ENCODE assay signal across 1 cellular context in the genomic region with DNA sequence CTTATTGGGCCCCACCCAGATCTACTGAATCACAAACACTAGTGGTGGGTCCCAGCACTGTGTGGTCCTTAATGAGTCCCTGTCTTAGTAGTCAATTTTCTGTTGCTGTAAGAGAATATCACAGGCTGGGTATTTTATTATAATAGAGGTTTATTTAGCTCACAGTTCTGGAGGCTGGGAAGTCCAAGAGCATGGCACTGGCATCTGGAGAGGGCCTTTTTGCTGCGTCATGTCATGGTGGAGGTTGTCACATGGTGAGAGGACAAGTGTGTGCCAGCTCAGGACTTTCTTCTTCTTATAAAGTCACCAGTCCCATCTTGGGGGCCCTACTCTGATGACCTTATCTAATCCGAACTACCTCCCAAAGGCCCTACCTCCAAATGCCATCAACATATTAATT.
TF ChIP-seq lines count a peak whose summit lies in the region.

No MANE protein-coding gene starts in this region.

TF ChIP-seq in K562, 482 proteins besides CTCF, POLR2A, EP300 and RAD21 (continued from another document):
- TF ChIP-seq, protein P1, sequence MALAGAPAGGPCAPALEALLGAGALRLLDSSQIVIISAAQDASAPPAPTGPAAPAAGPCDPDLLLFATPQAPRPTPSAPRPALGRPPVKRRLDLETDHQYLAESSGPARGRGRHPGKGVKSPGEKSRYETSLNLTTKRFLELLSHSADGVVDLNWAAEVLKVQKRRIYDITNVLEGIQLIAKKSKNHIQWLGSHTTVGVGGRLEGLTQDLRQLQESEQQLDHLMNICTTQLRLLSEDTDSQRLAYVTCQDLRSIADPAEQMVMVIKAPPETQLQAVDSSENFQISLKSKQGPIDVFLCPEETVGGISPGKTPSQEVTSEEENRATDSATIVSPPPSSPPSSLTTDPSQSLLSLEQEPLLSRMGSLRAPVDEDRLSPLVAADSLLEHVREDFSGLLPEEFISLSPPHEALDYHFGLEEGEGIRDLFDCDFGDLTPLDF (CRISPR knock-in tag; IDR thresholded peaks at IDR 0.05) = no peak
- no peak for TF ChIP-seq JUNB (CRISPR knock-in tag; conservative IDR thresholded peaks at IDR 0.05)
- TF ChIP-seq TARDBP (IDR thresholded peaks at IDR 0.05) = no peak
- TF ChIP-seq MYC (IDR thresholded peaks at IDR 0.05; ENCODE audit: low read depth, low read length) = no peak
- TF ChIP-seq MYC (CRISPR knock-in tag; IDR thresholded peaks at IDR 0.05; ENCODE audit: borderline replicate concordance, low read depth) = no peak
- no peak for TF ChIP-seq NFIX (CRISPR knock-in tag; IDR thresholded peaks at IDR 0.05; ENCODE audit: low read depth)
- TF ChIP-seq, protein P2, sequence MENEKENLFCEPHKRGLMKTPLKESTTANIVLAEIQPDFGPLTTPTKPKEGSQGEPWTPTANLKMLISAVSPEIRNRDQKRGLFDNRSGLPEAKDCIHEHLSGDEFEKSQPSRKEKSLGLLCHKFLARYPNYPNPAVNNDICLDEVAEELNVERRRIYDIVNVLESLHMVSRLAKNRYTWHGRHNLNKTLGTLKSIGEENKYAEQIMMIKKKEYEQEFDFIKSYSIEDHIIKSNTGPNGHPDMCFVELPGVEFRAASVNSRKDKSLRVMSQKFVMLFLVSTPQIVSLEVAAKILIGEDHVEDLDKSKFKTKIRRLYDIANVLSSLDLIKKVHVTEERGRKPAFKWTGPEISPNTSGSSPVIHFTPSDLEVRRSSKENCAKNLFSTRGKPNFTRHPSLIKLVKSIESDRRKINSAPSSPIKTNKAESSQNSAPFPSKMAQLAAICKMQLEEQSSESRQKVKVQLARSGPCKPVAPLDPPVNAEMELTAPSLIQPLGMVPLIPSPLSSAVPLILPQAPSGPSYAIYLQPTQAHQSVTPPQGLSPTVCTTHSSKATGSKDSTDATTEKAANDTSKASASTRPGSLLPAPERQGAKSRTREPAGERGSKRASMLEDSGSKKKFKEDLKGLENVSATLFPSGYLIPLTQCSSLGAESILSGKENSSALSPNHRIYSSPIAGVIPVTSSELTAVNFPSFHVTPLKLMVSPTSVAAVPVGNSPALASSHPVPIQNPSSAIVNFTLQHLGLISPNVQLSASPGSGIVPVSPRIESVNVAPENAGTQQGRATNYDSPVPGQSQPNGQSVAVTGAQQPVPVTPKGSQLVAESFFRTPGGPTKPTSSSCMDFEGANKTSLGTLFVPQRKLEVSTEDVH (IDR thresholded peaks at IDR 0.05; ENCODE audit: low read depth, partially characterized antibody) = no peak
- TF ChIP-seq, protein P3, sequence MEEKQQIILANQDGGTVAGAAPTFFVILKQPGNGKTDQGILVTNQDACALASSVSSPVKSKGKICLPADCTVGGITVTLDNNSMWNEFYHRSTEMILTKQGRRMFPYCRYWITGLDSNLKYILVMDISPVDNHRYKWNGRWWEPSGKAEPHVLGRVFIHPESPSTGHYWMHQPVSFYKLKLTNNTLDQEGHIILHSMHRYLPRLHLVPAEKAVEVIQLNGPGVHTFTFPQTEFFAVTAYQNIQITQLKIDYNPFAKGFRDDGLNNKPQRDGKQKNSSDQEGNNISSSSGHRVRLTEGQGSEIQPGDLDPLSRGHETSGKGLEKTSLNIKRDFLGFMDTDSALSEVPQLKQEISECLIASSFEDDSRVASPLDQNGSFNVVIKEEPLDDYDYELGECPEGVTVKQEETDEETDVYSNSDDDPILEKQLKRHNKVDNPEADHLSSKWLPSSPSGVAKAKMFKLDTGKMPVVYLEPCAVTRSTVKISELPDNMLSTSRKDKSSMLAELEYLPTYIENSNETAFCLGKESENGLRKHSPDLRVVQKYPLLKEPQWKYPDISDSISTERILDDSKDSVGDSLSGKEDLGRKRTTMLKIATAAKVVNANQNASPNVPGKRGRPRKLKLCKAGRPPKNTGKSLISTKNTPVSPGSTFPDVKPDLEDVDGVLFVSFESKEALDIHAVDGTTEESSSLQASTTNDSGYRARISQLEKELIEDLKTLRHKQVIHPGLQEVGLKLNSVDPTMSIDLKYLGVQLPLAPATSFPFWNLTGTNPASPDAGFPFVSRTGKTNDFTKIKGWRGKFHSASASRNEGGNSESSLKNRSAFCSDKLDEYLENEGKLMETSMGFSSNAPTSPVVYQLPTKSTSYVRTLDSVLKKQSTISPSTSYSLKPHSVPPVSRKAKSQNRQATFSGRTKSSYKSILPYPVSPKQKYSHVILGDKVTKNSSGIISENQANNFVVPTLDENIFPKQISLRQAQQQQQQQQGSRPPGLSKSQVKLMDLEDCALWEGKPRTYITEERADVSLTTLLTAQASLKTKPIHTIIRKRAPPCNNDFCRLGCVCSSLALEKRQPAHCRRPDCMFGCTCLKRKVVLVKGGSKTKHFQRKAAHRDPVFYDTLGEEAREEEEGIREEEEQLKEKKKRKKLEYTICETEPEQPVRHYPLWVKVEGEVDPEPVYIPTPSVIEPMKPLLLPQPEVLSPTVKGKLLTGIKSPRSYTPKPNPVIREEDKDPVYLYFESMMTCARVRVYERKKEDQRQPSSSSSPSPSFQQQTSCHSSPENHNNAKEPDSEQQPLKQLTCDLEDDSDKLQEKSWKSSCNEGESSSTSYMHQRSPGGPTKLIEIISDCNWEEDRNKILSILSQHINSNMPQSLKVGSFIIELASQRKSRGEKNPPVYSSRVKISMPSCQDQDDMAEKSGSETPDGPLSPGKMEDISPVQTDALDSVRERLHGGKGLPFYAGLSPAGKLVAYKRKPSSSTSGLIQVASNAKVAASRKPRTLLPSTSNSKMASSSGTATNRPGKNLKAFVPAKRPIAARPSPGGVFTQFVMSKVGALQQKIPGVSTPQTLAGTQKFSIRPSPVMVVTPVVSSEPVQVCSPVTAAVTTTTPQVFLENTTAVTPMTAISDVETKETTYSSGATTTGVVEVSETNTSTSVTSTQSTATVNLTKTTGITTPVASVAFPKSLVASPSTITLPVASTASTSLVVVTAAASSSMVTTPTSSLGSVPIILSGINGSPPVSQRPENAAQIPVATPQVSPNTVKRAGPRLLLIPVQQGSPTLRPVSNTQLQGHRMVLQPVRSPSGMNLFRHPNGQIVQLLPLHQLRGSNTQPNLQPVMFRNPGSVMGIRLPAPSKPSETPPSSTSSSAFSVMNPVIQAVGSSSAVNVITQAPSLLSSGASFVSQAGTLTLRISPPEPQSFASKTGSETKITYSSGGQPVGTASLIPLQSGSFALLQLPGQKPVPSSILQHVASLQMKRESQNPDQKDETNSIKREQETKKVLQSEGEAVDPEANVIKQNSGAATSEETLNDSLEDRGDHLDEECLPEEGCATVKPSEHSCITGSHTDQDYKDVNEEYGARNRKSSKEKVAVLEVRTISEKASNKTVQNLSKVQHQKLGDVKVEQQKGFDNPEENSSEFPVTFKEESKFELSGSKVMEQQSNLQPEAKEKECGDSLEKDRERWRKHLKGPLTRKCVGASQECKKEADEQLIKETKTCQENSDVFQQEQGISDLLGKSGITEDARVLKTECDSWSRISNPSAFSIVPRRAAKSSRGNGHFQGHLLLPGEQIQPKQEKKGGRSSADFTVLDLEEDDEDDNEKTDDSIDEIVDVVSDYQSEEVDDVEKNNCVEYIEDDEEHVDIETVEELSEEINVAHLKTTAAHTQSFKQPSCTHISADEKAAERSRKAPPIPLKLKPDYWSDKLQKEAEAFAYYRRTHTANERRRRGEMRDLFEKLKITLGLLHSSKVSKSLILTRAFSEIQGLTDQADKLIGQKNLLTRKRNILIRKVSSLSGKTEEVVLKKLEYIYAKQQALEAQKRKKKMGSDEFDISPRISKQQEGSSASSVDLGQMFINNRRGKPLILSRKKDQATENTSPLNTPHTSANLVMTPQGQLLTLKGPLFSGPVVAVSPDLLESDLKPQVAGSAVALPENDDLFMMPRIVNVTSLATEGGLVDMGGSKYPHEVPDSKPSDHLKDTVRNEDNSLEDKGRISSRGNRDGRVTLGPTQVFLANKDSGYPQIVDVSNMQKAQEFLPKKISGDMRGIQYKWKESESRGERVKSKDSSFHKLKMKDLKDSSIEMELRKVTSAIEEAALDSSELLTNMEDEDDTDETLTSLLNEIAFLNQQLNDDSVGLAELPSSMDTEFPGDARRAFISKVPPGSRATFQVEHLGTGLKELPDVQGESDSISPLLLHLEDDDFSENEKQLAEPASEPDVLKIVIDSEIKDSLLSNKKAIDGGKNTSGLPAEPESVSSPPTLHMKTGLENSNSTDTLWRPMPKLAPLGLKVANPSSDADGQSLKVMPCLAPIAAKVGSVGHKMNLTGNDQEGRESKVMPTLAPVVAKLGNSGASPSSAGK (IDR thresholded peaks at IDR 0.05) = no peak
- no peak for TF ChIP-seq ETV5 (CRISPR knock-in tag; IDR thresholded peaks at IDR 0.05; ENCODE audit: low read depth)
- TF ChIP-seq MCM7 (IDR thresholded peaks at IDR 0.05) = no peak
- TF ChIP-seq RCOR1 (IDR thresholded peaks at IDR 0.05; ENCODE audit: borderline replicate concordance in 1 of 2, low read depth in 2 of 2, low read length in 2 of 2) = no peak
- no peak for TF ChIP-seq ZNF717 (CRISPR knock-in tag; IDR thresholded peaks at IDR 0.05)
- no peak for TF ChIP-seq ZNF239 (CRISPR knock-in tag; IDR thresholded peaks at IDR 0.05)
- no peak for TF ChIP-seq FOXA1 (IDR thresholded peaks at IDR 0.05; ENCODE audit: borderline replicate concordance)
- no peak for TF ChIP-seq KLF16 (IDR thresholded peaks at IDR 0.05)
- TF ChIP-seq SRSF7 (optimal IDR thresholded peaks at IDR 0.05; ENCODE audit: low read depth, low read length) = no peak
- no peak for TF ChIP-seq ZNF75A (CRISPR knock-in tag; IDR thresholded peaks at IDR 0.05)
- TF ChIP-seq ZNF24 (IDR thresholded peaks at IDR 0.05) = 0 out of 2 replicates have a peak, but pooled peaks have one; percentile 11
- TF ChIP-seq CBX3 (IDR thresholded peaks at IDR 0.05; ENCODE audit: borderline replicate concordance in 1 of 2, low read length in 2 of 2) = peak in 1 of 2 experiments; percentile 97; a peak in 1 of 3 replicates
- no peak for TF ChIP-seq CXXC5 (CRISPR knock-in tag; IDR thresholded peaks at IDR 0.05)
- peak; percentile 100 for TF ChIP-seq ZNF766 (CRISPR knock-in tag; conservative IDR thresholded peaks at IDR 0.05)
- TF ChIP-seq TRIM24 (IDR thresholded peaks at IDR 0.05) = peak; percentile 72 to 84
- no peak for TF ChIP-seq CREBBP (IDR thresholded peaks at IDR 0.05; ENCODE audit: low read depth, low read length)
- no peak for TF ChIP-seq ZNF780A (CRISPR knock-in tag; IDR thresholded peaks at IDR 0.05)
- TF ChIP-seq CBX1 (IDR thresholded peaks at IDR 0.05; ENCODE audit: low read depth) = peak; percentile 81; the same call in 1 of the 2 replicates
TF ChIP-seq in K562: peak in this region for 11.
